ENCODE assay signal across 8 cellular contexts in genomic region chr22:43187171-43188099, GRCh38. TPM values are rescaled to one million over a fixed set of nuclear protein-coding genes. Genes with fewer than 3 reads are reported as not detected.
DNase-seq lines count a peak whose midpoint lies in the region; ATAC-seq and TF ChIP-seq lines count a peak whose summit lies in the region.

No MANE protein-coding gene starts in this region.

- H3K27me3 ChIP-seq in WERI-Rb-1 (ENCODE audit: insufficient read depth, low read depth, severe bottlenecking), result no peaks in the 10 kb centered on the region
- H3K27me3 ChIP-seq in mammary epithelial cell (ENCODE audit: insufficient read depth, low read length), result no peaks in the 10 kb centered on the region
- H3K27me3 ChIP-seq in smooth muscle cell (ENCODE audit: low read depth), result no peaks in the 10 kb centered on the region

- H3K4me1 ChIP-seq in mammary epithelial cell (ENCODE audit: insufficient read depth, low read length) (peaks cover 30% of the 10 kb centered on the region), smooth muscle cell (ENCODE audit: low read depth) (peaks cover 19% of the 10 kb centered on the region)

- TF ChIP-seq CTCF in AG09319 (IDR thresholded peaks at IDR 0.05; ENCODE audit: low read depth, low read length) (peak; percentile 40), WERI-Rb-1 (IDR thresholded peaks at IDR 0.05; ENCODE audit: low read depth, low read length) (peak; percentile 78), mammary epithelial cell (conservative IDR thresholded peaks at IDR 0.05 in 1 of 2, IDR thresholded peaks at IDR 0.05 in 1 of 2; ENCODE audit: extremely low read depth in 1 of 2, insufficient read depth in 1 of 2, low read depth in 1 of 2, low read length in 2 of 2) (peak; percentile 40 to 65), smooth muscle cell (IDR thresholded peaks at IDR 0.05; ENCODE audit: borderline replicate concordance, insufficient read depth, poor library complexity, severe bottlenecking) (peak; percentile 68)

- in situ Hi-C loops in GM18951 (cut with MboI; ENCODE audit: low sequenced_read_pairs, unreplicated experiment), result no loop called here
- in situ Hi-C loops in mammary epithelial cell (cut with MboI; ENCODE audit: low sequenced_read_pairs in 2 of 2), result no loop called here

- peak overlapping the region; percentile 73 for H3K27ac ChIP-seq in WERI-Rb-1
- H3K27ac ChIP-seq in mammary epithelial cell (ENCODE audit: insufficient read depth, low read depth, low read length), result peak overlapping the region; percentile 74
- H3K27ac ChIP-seq in smooth muscle cell (ENCODE audit: low read depth), result peak overlapping the region; percentile 94

- ATAC-seq in HG03159 (IDR thresholded peaks at IDR 0.05; ENCODE audit: unreplicated experiment), result peak; percentile 75

- peak overlapping the region; percentile 80 to 85 (median 83) for H3K4me3 Mint-ChIP-seq in immature natural killer cell

- H3K4me3 ChIP-seq in WERI-Rb-1 (ENCODE audit: low read depth, low read length) (peak overlapping the region; percentile 83), mammary epithelial cell (replicated peaks in 1 of 3; ENCODE audit: insufficient read depth in 1 of 3, low read depth in 2 of 3, low read length in 3 of 3) (peak overlapping the region; percentile 41 to 50 (median 43)), smooth muscle cell (peak overlapping the region; percentile 60)

- H3K4me1 Mint-ChIP-seq in immature natural killer cell, result peaks cover 7 to 21% of the 10 kb centered on the region in 2 donors

- 28% methylated on average over 26 of the region's 86 CpGs for WGBS in mammary epithelial cell (ENCODE audit: low coverage, missing lambda C conversion rate)
- WGBS in smooth muscle cell (ENCODE audit: low lambda C conversion rate), result 11% methylated on average over 47 of the region's 86 CpGs

- intact Hi-C loops in mammary epithelial cell (cut with micrococcal nuclease), result loop anchor here (2.0 kb wide), 1 partner anchor 43 kb away; no protein-coding TSS in a partner anchor

- DNase-seq in AG09319 (ENCODE audit: extremely low read depth, low read depth) (peak; percentile 88), NCI-H2196 treated with DMSO at 0.1 percent for 48 hours (lab: John Stamatoyannopoulos, UW; ENCODE audit: unreplicated experiment) (peak; percentile 91), WERI-Rb-1 (peak; percentile 97), mammary epithelial cell (peak; percentile 92), immature natural killer cell (peak; percentile 95 to 97 (median 96)), smooth muscle cell (lab: John Stamatoyannopoulos, UW; ENCODE audit: unreplicated experiment) (peak; percentile 89)

- H3K27me3 Mint-ChIP-seq in immature natural killer cell (ENCODE audit: low read depth in 3 of 3), result peaks cover 11 to 13% (median 12%) of the 10 kb centered on the region in 3 donors

- H2AFZ ChIP-seq in mammary epithelial cell (ENCODE audit: low read depth, low read length) (peak overlapping the region; percentile 94), smooth muscle cell (ENCODE audit: low read depth) (peak overlapping the region; percentile 100)

- no peaks in the 10 kb centered on the region for H3K36me3 Mint-ChIP-seq in immature natural killer cell

- H3K9ac ChIP-seq in mammary epithelial cell (ENCODE audit: insufficient read depth, low read length) (peak overlapping the region; percentile 22), smooth muscle cell (ENCODE audit: low read depth) (peak overlapping the region; percentile 78)

- CTCF ChIA-PET in mammary epithelial cell (lab: Charles Lee; ENCODE audit: low non-redundant PET), result interaction anchor here (0.5 to 1.1 kb wide), 10 partner anchors 20 to 1644 kb away, joined by 3 to 7 read pairs (median 4); partner anchors contain the start of genes EFCAB6 and PARVB

- no peaks in the 10 kb centered on the region for H3K9me3 ChIP-seq in WERI-Rb-1 (ENCODE audit: severe bottlenecking)
- H3K9me3 ChIP-seq in mammary epithelial cell (replicated peaks; ENCODE audit: insufficient read depth, low read length), result no peaks in the 10 kb centered on the region
- no peaks in the 10 kb centered on the region for H3K9me3 ChIP-seq in smooth muscle cell (replicated peaks; ENCODE audit: low read depth)

- H4K20me1 ChIP-seq in mammary epithelial cell (ENCODE audit: insufficient read depth, low read length) (no peaks in the 10 kb centered on the region), smooth muscle cell (ENCODE audit: low read depth) (peaks cover 17% of the 10 kb centered on the region)

- H3K79me2 ChIP-seq in mammary epithelial cell (ENCODE audit: insufficient read depth, low read length) (peaks cover 39% of the 10 kb centered on the region), smooth muscle cell (ENCODE audit: low read depth) (no peaks in the 10 kb centered on the region)

- TF ChIP-seq POLR2A in GM18951 (IDR thresholded peaks at IDR 0.05; ENCODE audit: extremely low read depth, insufficient read depth, insufficient read length), result peak; percentile 97

- no TSS peak for BruUV-seq in mammary epithelial cell (replicated peaks; lab: Mats Ljungman, UMichigan)

- peaks cover 4% of the 10 kb centered on the region for H3F3A ChIP-seq in smooth muscle cell (ENCODE audit: low read depth)

- H3K36me3 ChIP-seq in WERI-Rb-1 (peaks cover 7% of the 10 kb centered on the region), mammary epithelial cell (ENCODE audit: insufficient read depth, low read length) (no peaks in the 10 kb centered on the region), smooth muscle cell (ENCODE audit: low read depth) (no peaks in the 10 kb centered on the region)

- peak overlapping the region; percentile 94 to 98 (median 96) for H3K27ac Mint-ChIP-seq in immature natural killer cell

- dilution Hi-C loops in mammary epithelial cell (cut with HindIII; ENCODE audit: low sequenced_read_pairs), result no loop called here

- no peaks in the 10 kb centered on the region for H3K9me3 Mint-ChIP-seq in immature natural killer cell

- H3K4me2 ChIP-seq in mammary epithelial cell (ENCODE audit: insufficient read depth, low read depth, low read length), result peak overlapping the region; percentile 89
- H3K4me2 ChIP-seq in smooth muscle cell, result peak overlapping the region; percentile 95

RNA-seq across cellular contexts. Expression of gene TTLL12, which starts 0.5 kb away (rescaled TPM):
- total RNA-seq in mammary epithelial cell, result 10 to 100 TPM; 37.7 to 62.6 TPM
- 27.4 TPM for polyA plus RNA-seq in mammary epithelial cell
- 73.9 TPM for polyA minus RNA-seq in mammary epithelial cell
- 10 to 100 TPM; 10.8 to 17.5 (median 16.4) TPM for polyA plus RNA-seq in immature natural killer cell
- 19.1 and 23.5 TPM in 2 replicates for total RNA-seq in smooth muscle cell
- polyA plus RNA-seq in smooth muscle cell, result 31.6 and 39.1 TPM in 2 replicates

RNA-seq across cellular contexts. Expression of gene TSPO, which starts 36.1 kb away (rescaled TPM):
- 100 to 1,000 TPM; 267 to 360 TPM for total RNA-seq in mammary epithelial cell
- 270 TPM for polyA plus RNA-seq in mammary epithelial cell
- 50.0 TPM for polyA minus RNA-seq in mammary epithelial cell
- 100 to 1,000 TPM; 338 to 509 (median 463) TPM for polyA plus RNA-seq in immature natural killer cell
- total RNA-seq in smooth muscle cell, result 154 and 170 TPM in 2 replicates
- polyA plus RNA-seq in smooth muscle cell, result 234 and 251 TPM in 2 replicates

RNA-seq across cellular contexts. Expression of gene MCAT, which starts 44.2 kb away (rescaled TPM):
- 10 to 100 TPM; 17.5 to 18.7 TPM for total RNA-seq in mammary epithelial cell
- polyA plus RNA-seq in mammary epithelial cell, result 19.9 TPM
- 11.4 TPM for polyA minus RNA-seq in mammary epithelial cell
- 10 to 100 TPM in 1 of 3 donors, 1 to 10 TPM in 2; 5.8 to 10.2 (median 9.6) TPM for polyA plus RNA-seq in immature natural killer cell
- total RNA-seq in smooth muscle cell, result 8.2 and 9.3 TPM in 2 replicates
- 15.3 and 16.1 TPM in 2 replicates for polyA plus RNA-seq in smooth muscle cell

Comparison
In these comparisons a context has a peak if more than half of its experiments do, and no peak if none do; other contexts are left out.
1. Peak in every context shown above with its lines: DNase-seq, ATAC-seq, H3K4me3 ChIP-seq and H3K27ac ChIP-seq.